Comparison of ENCODE assay signal across 21 cellular contexts in genomic region chr19:5097959-5098623, GRCh38.
DNase-seq lines count a peak whose midpoint lies in the region; TF ChIP-seq lines count a peak whose summit lies in the region.
"Had no signal": no experiment of that assay in that cellular context is flagged by ENCODE, and none has a peak within 500 bp of the region (broad histone marks: within the 10 kb centered on the region; RNA-seq: fewer than 3 reads in every experiment).

No MANE protein-coding gene starts in this region.

- H3K9me3 ChIP-seq in BLaER1 (peaks cover 48% of the 10 kb centered on the region), WERI-Rb-1 (ENCODE audit: severe bottlenecking) (peaks cover 16% of the 10 kb centered on the region)

- H3K9me3 Mint-ChIP-seq in type B pancreatic cell: peaks cover 6% of the 10 kb centered on the region

- H3K4me1 ChIP-seq in BLaER1: no peaks in the 10 kb centered on the region
- H3K4me1 ChIP-seq: A549, Caco-2, HAP-1 had no signal

- no peak overlapping the region for H3K27ac Mint-ChIP-seq in type B pancreatic cell
- H3K27ac Mint-ChIP-seq: CD4-positive, CD25-positive, alpha-beta regulatory T cell; CD8-positive, alpha-beta T cell; HFFc6 had no signal

- H3K4me3 ChIP-seq in BLaER1 (0 out of 2 replicates have a peak overlapping the region, but pooled peaks have one; percentile 23), WERI-Rb-1 (ENCODE audit: low read depth, low read length) (no peak overlapping the region), choroid plexus epithelial cell (ENCODE audit: low read depth, low read length) (no peak overlapping the region)
- H3K4me3 ChIP-seq: A549, GM12878, HAP-1 had no signal

- H3K27ac ChIP-seq in BLaER1 (no peak overlapping the region), WERI-Rb-1 (peak overlapping the region; percentile 29)
- H3K27ac ChIP-seq: A549, C4-2B had no signal

- H4K20me1 ChIP-seq in BLaER1: peaks cover 51% of the 10 kb centered on the region

- no peaks in the 10 kb centered on the region for H3K27me3 ChIP-seq in BLaER1
- H3K27me3 ChIP-seq in WERI-Rb-1 (ENCODE audit: insufficient read depth, low read depth, severe bottlenecking): no peaks in the 10 kb centered on the region

- TF ChIP-seq CTCF in WERI-Rb-1 (IDR thresholded peaks at IDR 0.05; ENCODE audit: low read depth, low read length) (no peak), choroid plexus epithelial cell (conservative IDR thresholded peaks at IDR 0.05; ENCODE audit: low read depth, low read length) (no peak), type B pancreatic cell (conservative IDR thresholded peaks at IDR 0.05) (no peak)

- H3K4me2 ChIP-seq in BLaER1: no peak overlapping the region
- H3K4me2 ChIP-seq: A549 had no signal

- peaks cover 33% of the 10 kb centered on the region for H3K36me3 Mint-ChIP-seq in type B pancreatic cell

- H3K36me3 ChIP-seq in BLaER1 (peaks cover 85% of the 10 kb centered on the region), WERI-Rb-1 (peaks cover 34% of the 10 kb centered on the region)
- H3K36me3 ChIP-seq: HAP-1 had no signal

- H3K27me3 Mint-ChIP-seq in type B pancreatic cell: no peaks in the 10 kb centered on the region
- H3K27me3 Mint-ChIP-seq: CD4-positive, CD25-positive, alpha-beta regulatory T cell had no signal

- H3K4me1 Mint-ChIP-seq in type B pancreatic cell (ENCODE audit: unreplicated experiment): peaks cover 8% of the 10 kb centered on the region

- DNase-seq in WERI-Rb-1 (no peak), choroid plexus epithelial cell (ENCODE audit: low read depth) (peak; percentile 45), retina (peak; percentile 54), NCI-H1417 (lab: John Stamatoyannopoulos, UW) (no peak), ecto neural progenitor cell (ENCODE audit: low spot score) (no peak), type B pancreatic cell (ENCODE audit: extremely low spot score, unreplicated experiment) (no peak)
- DNase-seq: 8988T; Caco-2; CD4-positive, CD25-positive, alpha-beta regulatory T cell; CD8-positive, alpha-beta T cell; DMS 273 treated with DMSO at 0.1 percent for 48 hours; DMS79; EL; GDM1; GOT3; HFFc6 had no signal

- no peak overlapping the region for H3K4me3 Mint-ChIP-seq in type B pancreatic cell
- H3K4me3 Mint-ChIP-seq: CD4-positive, CD25-positive, alpha-beta regulatory T cell; CD8-positive, alpha-beta T cell; HFFc6 had no signal

- no peak overlapping the region for H3K9ac ChIP-seq in BLaER1

Comparison
In these comparisons a context has a peak if more than half of its experiments do, and no peak if none do; other contexts are left out.
1. DNase-seq: peak in choroid plexus epithelial cell (single experiment) and retina (single experiment); none in WERI-Rb-1 (single experiment), NCI-H1417 (0 of 3), ecto neural progenitor cell (single experiment) and type B pancreatic cell (single experiment).